18 cellular contexts compared by ENCODE assay signal in genomic region chr17:28735242-28735722, GRCh38. TPM values are rescaled to one million over a fixed set of nuclear protein-coding genes. Genes with fewer than 3 reads are reported as not detected.
A peak's percentile ranks its signal among the peaks of the same experiment; 100 is the strongest.
DNase-seq lines count a peak whose midpoint lies in the region; ATAC-seq and TF ChIP-seq lines count a peak whose summit lies in the region.
"Had no signal": no experiment of that assay in that cellular context is flagged by ENCODE, and none has a peak within 500 bp of the region (broad histone marks: within the 10 kb centered on the region; RNA-seq: fewer than 3 reads in every experiment).

No MANE protein-coding gene starts in this region.

- H4K91ac ChIP-seq in neuronal stem cell (ENCODE audit: low read depth, low read length, poor library complexity), result no peak overlapping the region

- no peak for TF ChIP-seq CTCF in Calu3 (IDR thresholded peaks at IDR 0.05; ENCODE audit: unreplicated experiment)
- no peak for TF ChIP-seq CTCF in NB4 (IDR thresholded peaks at IDR 0.05; ENCODE audit: low read depth, low read length)
- TF ChIP-seq CTCF in uterus (IDR thresholded peaks at IDR 0.05), result no peak

- no peak overlapping the region for H2BK15ac ChIP-seq in neuronal stem cell (ENCODE audit: low read length)

- H3K14ac ChIP-seq in neuronal stem cell (ENCODE audit: low read length), result no peak overlapping the region

- intact Hi-C loops in Calu3 (cut with micrococcal nuclease; ENCODE audit: unreplicated experiment), result no loop called here
- intact Hi-C loops in uterus (cut with DNase I; ENCODE audit: low total_unique reads), result no loop called here

- no peaks in the 10 kb centered on the region for H3K27me3 Mint-ChIP-seq in Calu3 (ENCODE audit: unreplicated experiment)
- H3K27me3 Mint-ChIP-seq: activated naive CD8-positive, alpha-beta T cell treated with anti-CD3 and anti-CD28 coated beads for 36 hours; natural killer cell treated with Interleukin-12 subunit alpha and Interleukin-12 subunit beta and Interleukin-15 and Interleukin-18, amount 100 ng/mL, for 72 hours had no signal

- no peaks in the 10 kb centered on the region for H3K79me1 ChIP-seq in neuronal stem cell (ENCODE audit: low read depth, low read length)

- peaks cover 14% of the 10 kb centered on the region for H3K36me3 Mint-ChIP-seq in Calu3 (ENCODE audit: insufficient read depth, unreplicated experiment)
- H3K36me3 Mint-ChIP-seq: natural killer cell treated with Interleukin-12 subunit alpha and Interleukin-12 subunit beta and Interleukin-15 and Interleukin-18, amount 100 ng/mL, for 72 hours had no signal

- no peak overlapping the region for H3K4me3 Mint-ChIP-seq in Calu3 (ENCODE audit: low read depth, unreplicated experiment)
- H3K4me3 Mint-ChIP-seq: activated naive CD8-positive, alpha-beta T cell treated with anti-CD3 and anti-CD28 coated beads for 36 hours; GM23338; natural killer cell treated with Interleukin-12 subunit alpha and Interleukin-12 subunit beta and Interleukin-15 and Interleukin-18, amount 100 ng/mL, for 72 hours had no signal

- no peak overlapping the region for H3K4ac ChIP-seq in neuronal stem cell (ENCODE audit: low read length)

- no peak overlapping the region for H2BK12ac ChIP-seq in neuronal stem cell (ENCODE audit: low read length)

- H3K9ac ChIP-seq in adipocyte (ENCODE audit: low read length) (no peak overlapping the region), neuronal stem cell (ENCODE audit: low read depth, low read length, poor library complexity) (no peak overlapping the region)

- no peak overlapping the region for H3K27ac Mint-ChIP-seq in Calu3 (ENCODE audit: unreplicated experiment)
- H3K27ac Mint-ChIP-seq: activated naive CD8-positive, alpha-beta T cell treated with anti-CD3 and anti-CD28 coated beads for 36 hours; GM23338; natural killer cell treated with Interleukin-12 subunit alpha and Interleukin-12 subunit beta and Interleukin-15 and Interleukin-18, amount 100 ng/mL, for 72 hours had no signal

- no peaks in the 10 kb centered on the region for H3K4me1 ChIP-seq in adipocyte (ENCODE audit: control insufficient read depth, insufficient read depth, low read length)
- H3K4me1 ChIP-seq in neuronal stem cell (ENCODE audit: control insufficient read depth in 2 of 2, insufficient read depth in 1 of 2, low read depth in 1 of 2, low read length in 2 of 2), result no peaks in the 10 kb centered on the region
- no peaks in the 10 kb centered on the region for H3K4me1 ChIP-seq in uterus

- H3K4me2 ChIP-seq in neuronal stem cell (ENCODE audit: insufficient read depth, low read length, poor library complexity, severe bottlenecking), result no peak overlapping the region
- H3K4me2 ChIP-seq: GM23338 had no signal

- H3K27me3 ChIP-seq in adipocyte (replicated peaks; ENCODE audit: control insufficient read depth, insufficient read depth, low read length) (no peaks in the 10 kb centered on the region), neuronal stem cell (ENCODE audit: control insufficient read depth in 3 of 3, insufficient read depth in 3 of 3, low read depth in 1 of 3, low read length in 3 of 3) (no peaks in the 10 kb centered on the region), uterus (no peaks in the 10 kb centered on the region)
- H3K27me3 ChIP-seq: MG63 had no signal

- no peak overlapping the region for H2BK5ac ChIP-seq in neuronal stem cell (ENCODE audit: low read length)

- no peaks in the 10 kb centered on the region for H3K9me3 ChIP-seq in adipocyte (ENCODE audit: control insufficient read depth, low read length)
- H3K9me3 ChIP-seq in neuronal stem cell (replicated peaks in 1 of 2; ENCODE audit: control insufficient read depth in 2 of 2, insufficient read depth in 1 of 2, low read depth in 1 of 2, low read length in 2 of 2), result peaks cover 0 to 3% of the 10 kb centered on the region in 2 donors
- H3K9me3 ChIP-seq in uterus, result no peaks in the 10 kb centered on the region
- H3K9me3 ChIP-seq: MG63 had no signal

- TF ChIP-seq POLR2A in NB4 (IDR thresholded peaks at IDR 0.05; ENCODE audit: extremely low read depth, insufficient read length) (no peak), uterus (IDR thresholded peaks at IDR 0.05) (no peak)

- H4K8ac ChIP-seq in neuronal stem cell (ENCODE audit: low read depth, low read length), result no peak overlapping the region

- no peak for ATAC-seq in HG02884 (IDR thresholded peaks at IDR 0.05; ENCODE audit: unreplicated experiment)
- ATAC-seq: GM23338 had no signal

- H2BK120ac ChIP-seq in neuronal stem cell (ENCODE audit: low read depth, low read length), result no peak overlapping the region

- peaks cover 9% of the 10 kb centered on the region for H3K36me3 ChIP-seq in adipocyte (ENCODE audit: control insufficient read depth, insufficient read depth, low read length, severe bottlenecking)
- peaks cover 9 to 42% of the 10 kb centered on the region in 2 donors for H3K36me3 ChIP-seq in neuronal stem cell (replicated peaks in 1 of 2; ENCODE audit: control insufficient read depth in 2 of 2, insufficient read depth in 2 of 2, low read length in 2 of 2)
- no peaks in the 10 kb centered on the region for H3K36me3 ChIP-seq in uterus
- H3K36me3 ChIP-seq: MG63 had no signal

- CTCF ChIA-PET in Calu3 (lab: Charles Lee), result interaction anchor here (0.5 to 0.8 kb wide), 3 partner anchors 11 to 373 kb away, joined by 3 to 6 read pairs (median 4); no protein-coding TSS in a partner anchor

- DNase-seq in Calu3, result peak; percentile 51
- peak; percentile 52 for DNase-seq in NB4 (ENCODE audit: low read depth)
- DNase-seq in adipocyte (ENCODE audit: low read depth), result peak; percentile 42
- no peak for DNase-seq in neuronal stem cell (ENCODE audit: low spot score)
- no peak for DNase-seq in NCI-H226
- no peak for DNase-seq in uterus
- DNase-seq: activated CD4-positive, CD25-positive, alpha-beta regulatory T cell treated with anti-CD3 and anti-CD28 coated beads, Interleukin-2, amount 50 U/mL, for 72 hours; activated naive CD8-positive, alpha-beta T cell treated with anti-CD3 and anti-CD28 coated beads for 36 hours; central memory CD4-positive, alpha-beta T cell; DND-41; foreskin fibroblast; MG63; NCI-H187; NCI-H524 treated with DMSO at 0.1 percent for 48 hours; stimulated activated CD4-positive, alpha-beta T cell treated with anti-CD3 and anti-CD28 coated beads, Interleukin-12 subunit alpha, Interleukin-12 subunit beta, amount 100 ng/mL, for 4 hours had no signal

- H2AK5ac ChIP-seq in neuronal stem cell (ENCODE audit: low read depth, low read length), result no peak overlapping the region

- peak overlapping the region; percentile 83 for H3K23ac ChIP-seq in neuronal stem cell (ENCODE audit: low read depth, low read length, poor library complexity)

- no TSS peak for BruUV-seq in Calu3 (replicated peaks; lab: Mats Ljungman, UMichigan)

- H3K27ac ChIP-seq in neuronal stem cell (replicated peaks; ENCODE audit: low read length), result no peak overlapping the region
- no peak overlapping the region for H3K27ac ChIP-seq in uterus

- H3K4me1 Mint-ChIP-seq in Calu3 (ENCODE audit: low read depth, unreplicated experiment), result peaks cover 16% of the 10 kb centered on the region
- H3K4me1 Mint-ChIP-seq: GM23338 had no signal

- no peak overlapping the region for H3K18ac ChIP-seq in neuronal stem cell (ENCODE audit: low read length)

- no peak overlapping the region for H3K4me3 ChIP-seq in NB4 (ENCODE audit: low read depth, low read length)
- no peak overlapping the region for H3K4me3 ChIP-seq in adipocyte (ENCODE audit: low read length)
- H3K4me3 ChIP-seq in neuronal stem cell (ENCODE audit: low read length in 2 of 2), result peak overlapping the region in 1 of 2 donors; percentile 40
- H3K4me3 ChIP-seq in uterus, result no peak overlapping the region
- H3K4me3 ChIP-seq: GM23338, MG63 had no signal

- H3K9me3 Mint-ChIP-seq in Calu3 (ENCODE audit: low read depth, unreplicated experiment), result no peaks in the 10 kb centered on the region
- H3K9me3 Mint-ChIP-seq: GM23338; natural killer cell treated with Interleukin-12 subunit alpha and Interleukin-12 subunit beta and Interleukin-15 and Interleukin-18, amount 100 ng/mL, for 72 hours had no signal

- H2AFZ ChIP-seq in neuronal stem cell (ENCODE audit: low read length), result no peak overlapping the region
- H2AFZ ChIP-seq: GM23338 had no signal

- no CpG with 5 or more reads among the region's 5 CpGs for WGBS in neuronal stem cell (ENCODE audit: extremely low coverage in 2 of 2, insufficient read length in 2 of 2, insufficient replicate concordance in 1 of 2), 2 donors

RNA-seq across cellular contexts. Expression of gene NEK8, which starts 6.7 kb away (rescaled TPM):
- total RNA-seq in Calu3 (2022), result 10.8 and 11.4 TPM in 2 replicates
- 4.5 TPM for polyA plus RNA-seq in neuronal stem cell (2013, experiment 1 of 2)
- 4.3 TPM for polyA plus RNA-seq in neuronal stem cell (2013, experiment 2 of 2)
- total RNA-seq in uterus, result 1 to 10 TPM in 3 of 4 donors, not detected in 1; 1.2 to 5.0 (median 1.3) TPM

RNA-seq across cellular contexts. Expression of gene TRAF4, which starts 8.5 kb away (rescaled TPM):
- total RNA-seq in Calu3 (2022), result 201 and 202 TPM in 2 replicates
- 107 TPM for polyA plus RNA-seq in neuronal stem cell (2013, experiment 1 of 2)
- 106 TPM for polyA plus RNA-seq in neuronal stem cell (2013, experiment 2 of 2)
- total RNA-seq in uterus, result 10 to 100 TPM in 2 of 4 donors, under 1 TPM in 2; under 0.01 to 22.4 (median 11.4) TPM

RNA-seq across cellular contexts. Expression of gene TLCD1, which starts 9.2 kb away (rescaled TPM):
- 44.9 and 49.3 TPM in 2 replicates for total RNA-seq in Calu3 (2022)
- polyA plus RNA-seq in neuronal stem cell (2013, experiment 1 of 2), result 9.1 TPM
- 8.3 TPM for polyA plus RNA-seq in neuronal stem cell (2013, experiment 2 of 2)
- total RNA-seq in uterus, result 1 to 10 TPM in 2 of 4 donors, not detected in 2; 1.3 to 1.4 TPM

RNA-seq across cellular contexts. Expression of gene RPL23A, which starts 15.5 kb away (rescaled TPM):
- total RNA-seq in Calu3 (2022), result 1,148 and 1,217 TPM in 2 replicates
- polyA plus RNA-seq in neuronal stem cell (2013, experiment 1 of 2), result 3,397 TPM
- 3,279 TPM for polyA plus RNA-seq in neuronal stem cell (2013, experiment 2 of 2)
- 1,000 to 10,000 TPM in 2 of 4 donors, 100 to 1,000 TPM in 2; 244 to 1,659 (median 911) TPM for total RNA-seq in uterus

RNA-seq across cellular contexts. Expression of gene RAB34, which starts 17.6 kb away (rescaled TPM):
- total RNA-seq in Calu3 (2022) (34.5 and 35.3 TPM in 2 replicates), uterus (100 to 1,000 TPM; 113 to 411 (median 126) TPM)
- polyA plus RNA-seq in neuronal stem cell (2013, experiment 1 of 2), result 76.6 TPM
- 73.6 TPM for polyA plus RNA-seq in neuronal stem cell (2013, experiment 2 of 2)

Comparison
In these comparisons a context has a peak if more than half of its experiments do, and no peak if none do; other contexts are left out.
1. DNase-seq: peak in Calu3 (single experiment), NB4 (single experiment) and adipocyte (single experiment); none in neuronal stem cell (single experiment), NCI-H226 (single experiment) and uterus (0 of 2).
2. RNA of gene TLCD1, which starts 9.2 kb away (total RNA-seq): 44.9 to 49.3 TPM in Calu3; 1.3 to 1.4 TPM in uterus; every median in the first group is over 10 times any median in the second.